9 cellular contexts compared by ENCODE assay signal in genomic region chr7:91557789-91558396, GRCh38.
DNase-seq lines count a peak whose midpoint lies in the region; ATAC-seq and TF ChIP-seq lines count a peak whose summit lies in the region.
"Had no signal": no experiment of that assay in that cellular context is flagged by ENCODE, and none has a peak within 500 bp of the region (broad histone marks: within the 10 kb centered on the region; RNA-seq: fewer than 3 reads in every experiment).

No MANE protein-coding gene starts in this region.

- ATAC-seq in GM21723 (IDR thresholded peaks at IDR 0.05; ENCODE audit: unreplicated experiment) = peak; percentile 90
- ATAC-seq in natural killer cell treated with Interleukin-12 subunit alpha and Interleukin-12 subunit beta and Interleukin-15 and Interleukin-18, amount 100 ng/mL, for 72 hours = no peak

- H3K4me3 Mint-ChIP-seq in natural killer cell treated with Interleukin-12 subunit alpha and Interleukin-12 subunit beta and Interleukin-15 and Interleukin-18, amount 100 ng/mL, for 72 hours = no peak overlapping the region
- H3K4me3 Mint-ChIP-seq: nephron had no signal

- no peaks in the 10 kb centered on the region for H3K9me3 ChIP-seq in adrenal gland (replicated peaks in 1 of 3)

- no peaks in the 10 kb centered on the region for H3K27me3 Mint-ChIP-seq in natural killer cell treated with Interleukin-12 subunit alpha and Interleukin-12 subunit beta and Interleukin-15 and Interleukin-18, amount 100 ng/mL, for 72 hours

- no peaks in the 10 kb centered on the region for H3K36me3 ChIP-seq in adrenal gland (replicated peaks in 1 of 2)

- peaks cover 8% of the 10 kb centered on the region for H3K9me3 Mint-ChIP-seq in natural killer cell treated with Interleukin-12 subunit alpha and Interleukin-12 subunit beta and Interleukin-15 and Interleukin-18, amount 100 ng/mL, for 72 hours
- H3K9me3 Mint-ChIP-seq: nephron had no signal

- no peak for TF ChIP-seq CTCF in adrenal gland (IDR thresholded peaks at IDR 0.05)

- no peak overlapping the region for H3K27ac ChIP-seq in adrenal gland

- DNase-seq in GM04503 (ENCODE audit: low read depth) (peak; percentile 69), HS-27A (ENCODE audit: low read depth) (peak; percentile 55), fibroblast of the conjunctiva (ENCODE audit: low read depth) (peak; percentile 71), mesenteric fat pad (ENCODE audit: low spot score) (no peak), adrenal gland (no peak), NCI-H526 (lab: John Stamatoyannopoulos, UW) (no peak)
- DNase-seq in natural killer cell treated with Interleukin-12 subunit alpha and Interleukin-12 subunit beta and Interleukin-15 and Interleukin-18, amount 100 ng/mL, for 72 hours (ENCODE audit: low spot score) = no peak

- H3K27me3 ChIP-seq in adrenal gland = no peaks in the 10 kb centered on the region

- H3K4me3 ChIP-seq in adrenal gland = no peak overlapping the region

- H3K27ac Mint-ChIP-seq in natural killer cell treated with Interleukin-12 subunit alpha and Interleukin-12 subunit beta and Interleukin-15 and Interleukin-18, amount 100 ng/mL, for 72 hours = no peak overlapping the region
- H3K27ac Mint-ChIP-seq: nephron had no signal

- no peak for TF ChIP-seq POLR2A in adrenal gland (IDR thresholded peaks at IDR 0.05)

- no peaks in the 10 kb centered on the region for H3K36me3 Mint-ChIP-seq in natural killer cell treated with Interleukin-12 subunit alpha and Interleukin-12 subunit beta and Interleukin-15 and Interleukin-18, amount 100 ng/mL, for 72 hours

- 71 to 79% (median 73%) methylated on average over 8 of the region's 8 CpGs for WGBS in adrenal gland, 4 donors

- no peaks in the 10 kb centered on the region for H3K4me1 Mint-ChIP-seq in natural killer cell treated with Interleukin-12 subunit alpha and Interleukin-12 subunit beta and Interleukin-15 and Interleukin-18, amount 100 ng/mL, for 72 hours (ENCODE audit: low read depth in 2 of 2)

- intact Hi-C loops in adrenal gland (cut with DNase I) = no loop called here

- H3K4me1 ChIP-seq in adrenal gland (replicated peaks in 1 of 2) = no peaks in the 10 kb centered on the region

Comparison
In these comparisons a context has a peak if more than half of its experiments do, and no peak if none do; other contexts are left out.
1. DNase-seq: peak in GM04503 (single experiment), HS-27A (single experiment) and fibroblast of the conjunctiva (single experiment); none in mesenteric fat pad (single experiment), adrenal gland (0 of 7), NCI-H526 (0 of 2) and natural killer cell treated with Interleukin-12 subunit alpha and Interleukin-12 subunit beta and Interleukin-15 and Interleukin-18, amount 100 ng/mL, for 72 hours (single experiment).